In the genomic region with DNA sequence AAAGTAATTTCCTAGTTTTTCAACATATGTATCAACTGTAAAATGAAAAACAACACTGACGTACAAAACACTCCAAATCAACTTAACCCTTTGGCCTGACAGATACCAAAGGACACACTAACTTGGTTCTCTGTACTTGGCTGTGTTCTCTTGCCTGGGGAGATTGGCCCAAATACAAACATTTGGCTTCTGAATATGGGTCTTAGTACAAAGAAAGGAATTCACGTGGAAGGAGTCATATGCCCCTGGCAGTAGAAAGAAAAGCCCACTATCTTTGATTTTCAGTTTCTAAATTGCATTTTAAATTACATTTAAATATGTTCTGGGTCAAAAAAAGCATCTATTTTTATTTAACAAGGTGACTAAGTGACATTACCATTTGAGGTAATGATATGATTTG, we compare ENCODE assay signal across 1 cellular context.
TF ChIP-seq lines count a peak whose summit lies in the region.

No MANE protein-coding gene starts in this region.

TF ChIP-seq in SK-N-SH, 30 proteins besides CTCF, POLR2A, EP300 and RAD21:
- TF ChIP-seq TCF12 (IDR thresholded peaks at IDR 0.05) (peak; percentile 53), RFX5 (IDR thresholded peaks at IDR 0.05; ENCODE audit: low read length) (no peak), FOXM1 (IDR thresholded peaks at IDR 0.05; ENCODE audit: low read depth) (no peak), JUND (IDR thresholded peaks at IDR 0.05) (peak; percentile 22; the same call in 1 of the 2 replicates), FOSL2 (IDR thresholded peaks at IDR 0.05; ENCODE audit: borderline replicate concordance, low read depth) (peak; percentile 21; the same call in 1 of the 2 replicates), TEAD4 (IDR thresholded peaks at IDR 0.05; ENCODE audit: borderline replicate concordance, insufficient read depth) (0 out of 2 replicates have a peak, but pooled peaks have one; percentile 16), NFIC (IDR thresholded peaks at IDR 0.05; ENCODE audit: borderline replicate concordance) (peak; percentile 68)
- TF ChIP-seq, protein P1, sequence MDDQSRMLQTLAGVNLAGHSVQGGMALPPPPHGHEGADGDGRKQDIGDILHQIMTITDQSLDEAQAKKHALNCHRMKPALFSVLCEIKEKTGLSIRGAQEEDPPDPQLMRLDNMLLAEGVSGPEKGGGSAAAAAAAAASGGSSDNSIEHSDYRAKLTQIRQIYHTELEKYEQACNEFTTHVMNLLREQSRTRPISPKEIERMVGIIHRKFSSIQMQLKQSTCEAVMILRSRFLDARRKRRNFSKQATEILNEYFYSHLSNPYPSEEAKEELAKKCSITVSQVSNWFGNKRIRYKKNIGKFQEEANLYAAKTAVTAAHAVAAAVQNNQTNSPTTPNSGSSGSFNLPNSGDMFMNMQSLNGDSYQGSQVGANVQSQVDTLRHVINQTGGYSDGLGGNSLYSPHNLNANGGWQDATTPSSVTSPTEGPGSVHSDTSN (IDR thresholded peaks at IDR 0.05) = peak; percentile 23; the same call in 1 of the 2 replicates
